18 cellular contexts compared by ENCODE assay signal in genomic region chr3:158312560-158313141, GRCh38.
"Had no signal": no experiment of that assay in that cellular context is flagged by ENCODE, and none has a peak within 500 bp of the region (broad histone marks: within the 10 kb centered on the region; RNA-seq: fewer than 3 reads in every experiment).

No MANE protein-coding gene starts in this region.

- H3K27me3 Mint-ChIP-seq: activated B cell treated with CpG ODN at 0.5 μM for 24 hours; activated CD8-positive, alpha-beta T cell treated with anti-CD3 and anti-CD28 coated beads for 36 hours; activated naive CD4-positive, alpha-beta T cell treated with anti-CD3 and anti-CD28 coated beads, Interleukin-2, amount 50 U/mL, for 24 hours; natural killer cell treated with Interleukin-12 subunit alpha and Interleukin-12 subunit beta and Interleukin-15 and Interleukin-18, amount 100 ng/mL, for 72 hours had no signal

- H3K36me3 ChIP-seq: adrenal gland, cardiac muscle cell, left lung had no signal

- FAIRE-seq: kidney, urothelium cell line had no signal

- H3K4me3 Mint-ChIP-seq: activated B cell treated with CpG ODN at 0.5 μM for 24 hours; activated CD8-positive, alpha-beta T cell treated with anti-CD3 and anti-CD28 coated beads for 36 hours; activated naive CD4-positive, alpha-beta T cell treated with anti-CD3 and anti-CD28 coated beads, Interleukin-2, amount 50 U/mL, for 24 hours; natural killer cell treated with Interleukin-12 subunit alpha and Interleukin-12 subunit beta and Interleukin-15 and Interleukin-18, amount 100 ng/mL, for 72 hours; stimulated activated effector memory CD8-positive, alpha-beta T cell treated with anti-CD3 and anti-CD28 coated beads, Interleukin-12 subunit alpha, Interleukin-12 subunit beta, amount 100 ng/mL, for 72 hours had no signal

- H3K9me3 Mint-ChIP-seq: activated B cell treated with CpG ODN at 0.5 μM for 24 hours; activated CD8-positive, alpha-beta T cell treated with anti-CD3 and anti-CD28 coated beads for 36 hours; activated naive CD4-positive, alpha-beta T cell treated with anti-CD3 and anti-CD28 coated beads, Interleukin-2, amount 50 U/mL, for 24 hours; natural killer cell treated with Interleukin-12 subunit alpha and Interleukin-12 subunit beta and Interleukin-15 and Interleukin-18, amount 100 ng/mL, for 72 hours; stimulated activated effector memory CD8-positive, alpha-beta T cell treated with anti-CD3 and anti-CD28 coated beads, Interleukin-12 subunit alpha, Interleukin-12 subunit beta, amount 100 ng/mL, for 72 hours had no signal

- H3K4me3 ChIP-seq: adrenal gland, cardiac muscle cell, left lung had no signal

- H3K4me1 ChIP-seq: adrenal gland, left lung had no signal

- ATAC-seq: activated CD8-positive, alpha-beta T cell treated with anti-CD3 and anti-CD28 coated beads for 36 hours; left lung; natural killer cell treated with Interleukin-12 subunit alpha and Interleukin-12 subunit beta and Interleukin-15 and Interleukin-18, amount 100 ng/mL, for 72 hours; stimulated activated effector memory CD8-positive, alpha-beta T cell treated with anti-CD3 and anti-CD28 coated beads, Interleukin-12 subunit alpha, Interleukin-12 subunit beta, amount 100 ng/mL, for 72 hours had no signal

- H3K9me3 ChIP-seq: adrenal gland, left lung had no signal

- H3K27ac ChIP-seq: adrenal gland, cardiac muscle cell, epithelial cell of prostate, left lung had no signal

- H3K4me1 Mint-ChIP-seq: activated B cell treated with CpG ODN at 0.5 μM for 24 hours; activated naive CD4-positive, alpha-beta T cell treated with anti-CD3 and anti-CD28 coated beads, Interleukin-2, amount 50 U/mL, for 24 hours; stimulated activated effector memory CD8-positive, alpha-beta T cell treated with anti-CD3 and anti-CD28 coated beads, Interleukin-12 subunit alpha, Interleukin-12 subunit beta, amount 100 ng/mL, for 72 hours had no signal

- DNase-seq: activated B cell treated with CpG ODN at 0.5 μM for 24 hours; activated CD4-positive, alpha-beta T cell treated with anti-CD3 and anti-CD28 coated beads for 48 hours; activated CD8-positive, alpha-beta T cell treated with anti-CD3 and anti-CD28 coated beads for 36 hours; activated effector memory CD4-positive, alpha-beta T cell treated with anti-CD3 and anti-CD28 coated beads, Interleukin-2, amount 50 U/mL, for 16 hours; activated T-cell treated with anti-CD3 and anti-CD28 coated beads, Interleukin-2, amount 50 U/mL, for 48 hours; adrenal gland; hippocampal formation; kidney; left lung; nucleus accumbens; posterior cingulate gyrus; T1000 had no signal

- H3K36me3 Mint-ChIP-seq: activated naive CD4-positive, alpha-beta T cell treated with anti-CD3 and anti-CD28 coated beads, Interleukin-2, amount 50 U/mL, for 24 hours; natural killer cell treated with Interleukin-12 subunit alpha and Interleukin-12 subunit beta and Interleukin-15 and Interleukin-18, amount 100 ng/mL, for 72 hours; stimulated activated effector memory CD8-positive, alpha-beta T cell treated with anti-CD3 and anti-CD28 coated beads, Interleukin-12 subunit alpha, Interleukin-12 subunit beta, amount 100 ng/mL, for 72 hours had no signal

- H3K27me3 ChIP-seq: adrenal gland, cardiac muscle cell, left lung had no signal

- H3K27ac Mint-ChIP-seq: activated B cell treated with CpG ODN at 0.5 μM for 24 hours; activated CD8-positive, alpha-beta T cell treated with anti-CD3 and anti-CD28 coated beads for 36 hours; activated naive CD4-positive, alpha-beta T cell treated with anti-CD3 and anti-CD28 coated beads, Interleukin-2, amount 50 U/mL, for 24 hours; natural killer cell treated with Interleukin-12 subunit alpha and Interleukin-12 subunit beta and Interleukin-15 and Interleukin-18, amount 100 ng/mL, for 72 hours; stimulated activated effector memory CD8-positive, alpha-beta T cell treated with anti-CD3 and anti-CD28 coated beads, Interleukin-12 subunit alpha, Interleukin-12 subunit beta, amount 100 ng/mL, for 72 hours had no signal
